In genomic region chr2:70380621-70381020, GRCh38 we compare ENCODE assay signal across 33 cellular contexts.
"Had no signal": no experiment of that assay in that cellular context is flagged by ENCODE, and none has a peak within 500 bp of the region (broad histone marks: within the 10 kb centered on the region; RNA-seq: fewer than 3 reads in every experiment).

No MANE protein-coding gene starts in this region.

- H3K4me1 ChIP-seq: adrenal gland, body of pancreas, heart left ventricle, left ventricle myocardium inferior, pancreas, stomach, thyroid gland, upper lobe of right lung had no signal

- H3K9me3 ChIP-seq: adrenal gland, body of pancreas, heart left ventricle, left ventricle myocardium inferior, pancreas, thyroid gland, upper lobe of right lung had no signal

- ATAC-seq: activated CD4-positive, CD25-positive, alpha-beta regulatory T cell treated with anti-CD3 and anti-CD28 coated beads, Interleukin-2, amount 50 U/mL, for 24 hours; body of pancreas; heart left ventricle; right cardiac atrium; stimulated activated naive B cell treated with anti-CD40 and anti-IgM and Interleukin-4, amounts not matched to agents 10 μg/mL and 1 μg/mL and 100 μg/mL, for 72 hours; T-helper 17 cell; upper lobe of right lung had no signal

- H3K4me3 ChIP-seq: adrenal gland, body of pancreas, cardiac muscle cell, coronary artery, dorsolateral prefrontal cortex, heart left ventricle, left ventricle myocardium inferior, lung, pancreas, stomach, thyroid gland, upper lobe of right lung had no signal

- DNase-seq: activated CD4-positive, alpha-beta memory T cell treated with anti-CD3 and anti-CD28 coated beads for 36 hours; activated CD4-positive, alpha-beta T cell treated with anti-CD3 and anti-CD28 coated beads, Interleukin-2, amount 10 ng/mL, durations not matched to agents 24 days and 14 days; activated CD8-positive, alpha-beta memory T cell treated with anti-CD3 and anti-CD28 coated beads, Interleukin-2, amount 50 U/mL, for 4 hours; activated effector memory CD4-positive, alpha-beta T cell treated with anti-CD3 and anti-CD28 coated beads, Interleukin-2, amount 50 U/mL, for 16 hours; activated naive CD4-positive, alpha-beta T cell treated with anti-CD3 and anti-CD28 coated beads for 36 hours; activated naive CD8-positive, alpha-beta T cell treated with anti-CD3 and anti-CD28 coated beads for 36 hours; activated T-cell treated with anti-CD3 and anti-CD28 coated beads, Interleukin-2, amount 50 U/mL, for 1 hour; adrenal gland; aorta; body of pancreas; cerebellar nuclear complex; dorsolateral prefrontal cortex; effector memory CD4-positive, alpha-beta T cell; foreskin fibroblast; heart left ventricle; hypothalamus; left ventricle myocardium inferior; naive B cell; pancreas; right cardiac atrium; stimulated activated CD4-positive, alpha-beta T cell treated with anti-CD3 and anti-CD28 coated beads, Interleukin-15, amount 100 ng/mL, for 24 hours; stimulated activated CD4-positive, alpha-beta T cell treated with anti-CD3 and anti-CD28 coated beads, Interleukin-2, amount 100 ng/mL, for 24 hours; stimulated activated naive B cell treated with anti-CD40 and anti-IgM and Interleukin-4, amounts not matched to agents 10 μg/mL and 1 μg/mL and 100 μg/mL, for 72 hours; stomach; T-helper 17 cell; T1000; thyroid gland; upper lobe of right lung; WERI-Rb-1 had no signal

- H3K36me3 ChIP-seq: adrenal gland, cardiac muscle cell, heart left ventricle, left ventricle myocardium inferior, pancreas, stomach, thyroid gland, upper lobe of right lung, WERI-Rb-1 had no signal

- H3K27me3 ChIP-seq: adrenal gland, body of pancreas, cardiac muscle cell, pancreas, thyroid gland, upper lobe of right lung had no signal

- H3K27ac ChIP-seq: adrenal gland, cardiac muscle cell, coronary artery, dorsolateral prefrontal cortex, heart left ventricle, left ventricle myocardium inferior, pancreas, stomach, thyroid gland, upper lobe of right lung, WERI-Rb-1 had no signal
